ENCODE assay signal across 8 cellular contexts in genomic region chr7:10308276-10308675, GRCh38.
"Had no signal": no experiment of that assay in that cellular context is flagged by ENCODE, and none has a peak within 500 bp of the region (broad histone marks: within the 10 kb centered on the region; RNA-seq: fewer than 3 reads in every experiment).

No MANE protein-coding gene starts in this region.

- H3K4me3 ChIP-seq: GM12878 had no signal

- FAIRE-seq: G401.6, GM12878, GM12891, GM12892, GM18507, GM19239 had no signal

- DNase-seq: GDM1, GF-D8 had no signal

- ATAC-seq: GM12878 had no signal
